Comparison of ENCODE assay signal across 20 cellular contexts in genomic region chr1:1005774-1006304, GRCh38. TPM values are rescaled to one million over a fixed set of nuclear protein-coding genes. Genes with fewer than 3 reads are reported as not detected.
DNase-seq lines count a peak whose midpoint lies in the region; ATAC-seq and TF ChIP-seq lines count a peak whose summit lies in the region.
"Had no signal": no experiment of that assay in that cellular context is flagged by ENCODE, and none has a peak within 500 bp of the region (broad histone marks: within the 10 kb centered on the region; RNA-seq: fewer than 3 reads in every experiment).

No MANE protein-coding gene starts in this region.

- H3K27me3 ChIP-seq in mesenchymal stem cell (ENCODE audit: control insufficient read depth in 1 of 2, insufficient read depth in 1 of 2, low read length in 2 of 2): peaks cover 0 to 61% of the 10 kb centered on the region in 2 experiments
- peaks cover 45% of the 10 kb centered on the region for H3K27me3 ChIP-seq in suprapubic skin
- peaks cover 83% of the 10 kb centered on the region for H3K27me3 ChIP-seq in MM.1S (replicated peaks; ENCODE audit: insufficient read depth, low read length)
- H3K27me3 ChIP-seq: ascending aorta had no signal

- no peak for ATAC-seq in stimulated activated effector memory CD8-positive, alpha-beta T cell treated with anti-CD3 and anti-CD28 coated beads, Interleukin-12 subunit alpha, Interleukin-12 subunit beta, amount 100 ng/mL, for 72 hours

- H4K8ac ChIP-seq in mesenchymal stem cell (ENCODE audit: low read length): peak overlapping the region; percentile 59

- no peak for TF ChIP-seq EP300 in suprapubic skin (IDR thresholded peaks at IDR 0.05)

- peaks cover 4% of the 10 kb centered on the region for H3K36me3 Mint-ChIP-seq in brain
- no peaks in the 10 kb centered on the region for H3K36me3 Mint-ChIP-seq in stimulated activated effector memory CD8-positive, alpha-beta T cell treated with anti-CD3 and anti-CD28 coated beads, Interleukin-12 subunit alpha, Interleukin-12 subunit beta, amount 100 ng/mL, for 72 hours

- H3K9me3 Mint-ChIP-seq in brain: peaks cover 0 to 3% (median under 1%) of the 10 kb centered on the region in 5 experiments
- peaks cover 2% of the 10 kb centered on the region for H3K9me3 Mint-ChIP-seq in stimulated activated effector memory CD8-positive, alpha-beta T cell treated with anti-CD3 and anti-CD28 coated beads, Interleukin-12 subunit alpha, Interleukin-12 subunit beta, amount 100 ng/mL, for 72 hours
- H3K9me3 Mint-ChIP-seq: activated CD4-positive, alpha-beta T cell treated with anti-CD3 and anti-CD28 coated beads, Interleukin-2, amount 10 ng/mL, durations not matched to agents 24 days and 14 days; memory B cell had no signal

- TF ChIP-seq POLR2A in suprapubic skin (IDR thresholded peaks at IDR 0.05): no peak

- H3K9ac ChIP-seq in mesenchymal stem cell (ENCODE audit: low read length) (no peak overlapping the region), MM.1S (ENCODE audit: low read length) (no peak overlapping the region)

- H3K27ac ChIP-seq in mesenchymal stem cell (ENCODE audit: low read length, poor library complexity, severe bottlenecking): no peak overlapping the region
- H3K27ac ChIP-seq in suprapubic skin: no peak overlapping the region
- no peak overlapping the region for H3K27ac ChIP-seq in MM.1S (ENCODE audit: low read length)
- H3K27ac ChIP-seq: ascending aorta, SK-N-MC, skin epidermis, tibial artery had no signal

- H3K4me3 ChIP-seq in mesenchymal stem cell (ENCODE audit: insufficient read depth in 1 of 2, low read depth in 1 of 2, low read length in 2 of 2) (no peak overlapping the region), suprapubic skin (no peak overlapping the region), MM.1S (ENCODE audit: low read length) (no peak overlapping the region)
- H3K4me3 ChIP-seq: ascending aorta, SK-N-MC, skin epidermis, tibial artery had no signal

- H2AK5ac ChIP-seq in mesenchymal stem cell (ENCODE audit: low read length, severe bottlenecking): peak overlapping the region; percentile 12

- no peak overlapping the region for H2BK5ac ChIP-seq in mesenchymal stem cell (ENCODE audit: low read depth, low read length, poor library complexity, severe bottlenecking)

- H3K9me3 ChIP-seq in mesenchymal stem cell (ENCODE audit: control insufficient read depth, low read length) (no peaks in the 10 kb centered on the region), suprapubic skin (no peaks in the 10 kb centered on the region), MM.1S (replicated peaks; ENCODE audit: insufficient read depth, low read length) (no peaks in the 10 kb centered on the region)
- H3K9me3 ChIP-seq: ascending aorta, tibial artery had no signal

- H3K27me3 Mint-ChIP-seq in brain: peaks cover 5% of the 10 kb centered on the region

- H3K14ac ChIP-seq in mesenchymal stem cell (ENCODE audit: low read length in 2 of 2): no peak overlapping the region

- peaks cover 0 to 8% of the 10 kb centered on the region in 2 experiments for H3K36me3 ChIP-seq in mesenchymal stem cell (ENCODE audit: control insufficient read depth in 1 of 2, insufficient read depth in 2 of 2, low read depth in 1 of 2, low read length in 2 of 2)
- no peaks in the 10 kb centered on the region for H3K36me3 ChIP-seq in suprapubic skin
- H3K36me3 ChIP-seq in MM.1S (replicated peaks; ENCODE audit: insufficient read depth, low read length): no peaks in the 10 kb centered on the region
- H3K36me3 ChIP-seq: ascending aorta had no signal

- H3K4me1 ChIP-seq in mesenchymal stem cell (ENCODE audit: control insufficient read depth, insufficient read depth, low read depth, low read length): peaks cover 34% of the 10 kb centered on the region
- peaks cover 50% of the 10 kb centered on the region for H3K4me1 ChIP-seq in suprapubic skin
- H3K4me1 ChIP-seq in MM.1S (ENCODE audit: low read length): no peaks in the 10 kb centered on the region

- no peak overlapping the region for H2BK120ac ChIP-seq in mesenchymal stem cell (ENCODE audit: low read depth, low read length)

- H3K9me2 ChIP-seq in MM.1S (replicated peaks; ENCODE audit: insufficient read depth, low read length): no peaks in the 10 kb centered on the region

- peaks cover 31% of the 10 kb centered on the region for H3K4me1 Mint-ChIP-seq in brain
- H3K4me1 Mint-ChIP-seq in stimulated activated effector memory CD8-positive, alpha-beta T cell treated with anti-CD3 and anti-CD28 coated beads, Interleukin-12 subunit alpha, Interleukin-12 subunit beta, amount 100 ng/mL, for 72 hours: peaks cover 23% of the 10 kb centered on the region

- H3F3A ChIP-seq in MM.1S (ENCODE audit: insufficient read depth, low read length): no peaks in the 10 kb centered on the region

- peak overlapping the region; percentile 21 to 93 (median 82) for H3K27ac Mint-ChIP-seq in brain
- no peak overlapping the region for H3K27ac Mint-ChIP-seq in stimulated activated effector memory CD8-positive, alpha-beta T cell treated with anti-CD3 and anti-CD28 coated beads, Interleukin-12 subunit alpha, Interleukin-12 subunit beta, amount 100 ng/mL, for 72 hours
- H3K27ac Mint-ChIP-seq: activated CD4-positive, alpha-beta T cell treated with anti-CD3 and anti-CD28 coated beads, Interleukin-2, amount 10 ng/mL, durations not matched to agents 24 days and 14 days; memory B cell had no signal

- H3K18ac ChIP-seq in mesenchymal stem cell (ENCODE audit: low read depth in 1 of 2, low read length in 2 of 2): peak overlapping the region in 1 of 2 experiments; percentile 24

- WGBS in mesenchymal stem cell: 84% methylated on average over 18 of the region's 23 CpGs
- WGBS in suprapubic skin: no CpG with 5 or more reads among the region's 23 CpGs

- peak; percentile 12 for DNase-seq in activated CD8-positive, alpha-beta memory T cell treated with anti-CD3 and anti-CD28 coated beads, Interleukin-2, amount 50 U/mL, for 4 hours
- no peak for DNase-seq in activated CD8-positive, alpha-beta memory T cell treated with anti-CD3 and anti-CD28 coated beads, Interleukin-2, amount 50 U/mL, for 48 hours
- DNase-seq in mesenchymal stem cell (no peak), suprapubic skin (ENCODE audit: low spot score in 2 of 2) (peak; percentile 61 to 72), MM.1S (no peak), hepatic stellate cell (ENCODE audit: low spot score) (no peak)
- no peak for DNase-seq in stimulated activated effector memory CD8-positive, alpha-beta T cell treated with anti-CD3 and anti-CD28 coated beads, Interleukin-12 subunit alpha, Interleukin-12 subunit beta, amount 100 ng/mL, for 72 hours (ENCODE audit: low spot score in 2 of 2)
- DNase-seq: 8988T; activated CD4-positive, alpha-beta T cell treated with anti-CD3 and anti-CD28 coated beads, Interleukin-2, amount 10 ng/mL, durations not matched to agents 24 days and 14 days; activated naive CD4-positive, alpha-beta T cell treated with Interleukin-2 at 50 U/mL for 16 hours; C1 segment of cervical spinal cord; NCI-H510A treated with DMSO at 0.1 percent for 48 hours; nucleus accumbens had no signal

- no peaks in the 10 kb centered on the region for H4K20me1 ChIP-seq in MM.1S (ENCODE audit: insufficient read depth, low read length)

- H2BK15ac ChIP-seq in mesenchymal stem cell (ENCODE audit: low read depth, poor library complexity, severe bottlenecking): peak overlapping the region; percentile 21

- H3K23ac ChIP-seq in mesenchymal stem cell (ENCODE audit: low read length in 2 of 2): no peak overlapping the region

- no peak for TF ChIP-seq CTCF in brain (conservative IDR thresholded peaks at IDR 0.05)
- TF ChIP-seq CTCF in suprapubic skin (IDR thresholded peaks at IDR 0.05): no peak
- no peak for TF ChIP-seq CTCF in MM.1S (IDR thresholded peaks at IDR 0.05; ENCODE audit: low read length)

- peaks cover 4% of the 10 kb centered on the region for H3K79me1 ChIP-seq in mesenchymal stem cell (replicated peaks; ENCODE audit: low read length, poor library complexity, severe bottlenecking)

- H3K79me2 ChIP-seq in MM.1S (ENCODE audit: low read length): no peaks in the 10 kb centered on the region

- no peak overlapping the region for H4K91ac ChIP-seq in mesenchymal stem cell (ENCODE audit: low read length)

- peak overlapping the region in 1 of 2 experiments; percentile 81 for H3K4ac ChIP-seq in mesenchymal stem cell (ENCODE audit: low read depth in 1 of 2, low read length in 2 of 2)

- H3K4me2 ChIP-seq in mesenchymal stem cell (ENCODE audit: low read length, poor library complexity, severe bottlenecking) (no peak overlapping the region), MM.1S (ENCODE audit: low read depth, low read length) (no peak overlapping the region)

- H2AFZ ChIP-seq in mesenchymal stem cell (ENCODE audit: low read depth, low read length) (no peak overlapping the region), MM.1S (ENCODE audit: low read length) (no peak overlapping the region)

- H3K4me3 Mint-ChIP-seq in brain: no peak overlapping the region
- no peak overlapping the region for H3K4me3 Mint-ChIP-seq in stimulated activated effector memory CD8-positive, alpha-beta T cell treated with anti-CD3 and anti-CD28 coated beads, Interleukin-12 subunit alpha, Interleukin-12 subunit beta, amount 100 ng/mL, for 72 hours
- H3K4me3 Mint-ChIP-seq: memory B cell had no signal

- H2BK12ac ChIP-seq in mesenchymal stem cell (ENCODE audit: low read length in 2 of 2): peak overlapping the region; percentile 32 to 71

RNA-seq across cellular contexts. Expression of gene HES4, which starts 5.9 kb away (rescaled TPM):
- 4.9 TPM for polyA plus RNA-seq in brain (ENCODE audit: insufficient read depth, low read depth, low replicate concordance)
- polyA plus RNA-seq in mesenchymal stem cell (2013, experiment 1 of 2): 28.5 TPM
- polyA plus RNA-seq in mesenchymal stem cell (2013, experiment 2 of 2): 25.8 TPM
- 10 to 100 TPM; 12.7 to 34.8 (median 31.6) TPM for total RNA-seq in suprapubic skin

RNA-seq across cellular contexts. Expression of gene ISG15, which starts 7.5 kb away (rescaled TPM):
- 75.9 TPM for polyA plus RNA-seq in brain (ENCODE audit: insufficient read depth, low read depth, low replicate concordance)
- polyA plus RNA-seq in mesenchymal stem cell (2013, experiment 1 of 2): 70.3 TPM
- 75.0 TPM for polyA plus RNA-seq in mesenchymal stem cell (2013, experiment 2 of 2)
- 10 to 100 TPM in 1 of 4 donors, 1 to 10 TPM in 3; 5.4 to 10.1 (median 7.9) TPM for total RNA-seq in suprapubic skin

RNA-seq across cellular contexts. Expression of gene AGRN, which starts 14.1 kb away (rescaled TPM):
- polyA plus RNA-seq in brain (ENCODE audit: insufficient read depth, low read depth, low replicate concordance): 37.8 TPM
- 64.9 TPM for polyA plus RNA-seq in mesenchymal stem cell (2013, experiment 1 of 2)
- 62.3 TPM for polyA plus RNA-seq in mesenchymal stem cell (2013, experiment 2 of 2)
- total RNA-seq in suprapubic skin: 10 to 100 TPM; 50.6 to 84.8 (median 71.1) TPM

RNA-seq across cellular contexts. Expression of gene PERM1, which starts 23.9 kb away (rescaled TPM):
- polyA plus RNA-seq in brain (ENCODE audit: insufficient read depth, low read depth, low replicate concordance): not detected
- polyA plus RNA-seq in mesenchymal stem cell (2013, experiment 1 of 2): not detected
- polyA plus RNA-seq in mesenchymal stem cell (2013, experiment 2 of 2): not detected
- total RNA-seq in suprapubic skin: under 1 TPM; 0.24 to 0.93 (median 0.44) TPM
- total RNA-seq: activated CD4-positive, alpha-beta T cell treated with anti-CD3 and anti-CD28 coated beads, Interleukin-2, amount 10 ng/mL, durations not matched to agents 24 days and 14 days; ascending aorta; frontal cortex had no signal

RNA-seq across cellular contexts. Expression of gene PLEKHN1, which starts 39.6 kb away (rescaled TPM):
- polyA plus RNA-seq in brain (ENCODE audit: insufficient read depth, low read depth, low replicate concordance): not detected
- polyA plus RNA-seq in mesenchymal stem cell (2013, experiment 1 of 2): 0.75 TPM
- polyA plus RNA-seq in mesenchymal stem cell (2013, experiment 2 of 2): 0.60 TPM
- total RNA-seq in suprapubic skin: 10 to 100 TPM; 36.1 to 69.0 (median 48.4) TPM
- total RNA-seq: ascending aorta, frontal cortex had no signal

Comparison
In these comparisons a context has a peak if more than half of its experiments do, and no peak if none do; other contexts are left out.
1. DNase-seq: peak in activated CD8-positive, alpha-beta memory T cell treated with anti-CD3 and anti-CD28 coated beads, Interleukin-2, amount 50 U/mL, for 4 hours (single experiment) and suprapubic skin (2 of 2); none in activated CD8-positive, alpha-beta memory T cell treated with anti-CD3 and anti-CD28 coated beads, Interleukin-2, amount 50 U/mL, for 48 hours (single experiment), mesenchymal stem cell (single experiment), MM.1S (single experiment), stimulated activated effector memory CD8-positive, alpha-beta T cell treated with anti-CD3 and anti-CD28 coated beads, Interleukin-12 subunit alpha, Interleukin-12 subunit beta, amount 100 ng/mL, for 72 hours (0 of 2) and hepatic stellate cell (single experiment).